Comparison of ENCODE assay signal across 22 cellular contexts in genomic region chr16:52034830-52035229, GRCh38.
"Had no signal": no experiment of that assay in that cellular context is flagged by ENCODE, and none has a peak within 500 bp of the region (broad histone marks: within the 10 kb centered on the region; RNA-seq: fewer than 3 reads in every experiment).

No MANE protein-coding gene starts in this region.

- H3K4me2 ChIP-seq: KMS-11, PC-9 had no signal

- H3K36me3 ChIP-seq: Peyer's patch, SJCRH30 had no signal

- H3K9ac ChIP-seq: KMS-11 had no signal

- H3K4me1 ChIP-seq: Peyer's patch, SJCRH30 had no signal

- H3K4me3 ChIP-seq: PC-9, Peyer's patch, SJCRH30 had no signal

- H3K27me3 ChIP-seq: Peyer's patch, SJCRH30 had no signal

- H3K27ac ChIP-seq: KMS-11, PC-9, Peyer's patch, SJCRH30 had no signal

- ATAC-seq: Right ventricle myocardium inferior had no signal

- H3K9me3 ChIP-seq: Peyer's patch, SJCRH30 had no signal

- H2AFZ ChIP-seq: PC-9 had no signal

- DNase-seq: Kasumi-1, MM.1S, NCI-H1092, NCI-H1105 treated with DMSO at 0.1 percent for 48 hours, NCI-H1417 treated with DMSO at 0.1 percent for 48 hours, NCI-H146, NCI-H1694 treated with DMSO at 0.1 percent for 48 hours, NCI-H1930, NCI-H2081, NCI-H2107, NCI-H2227 treated with DMSO at 0.1 percent for 48 hours, NCI-H524, NCI-H69, NCI-H774, OCI-M1, PC-9, Peyer's patch, SHP77 treated with DMSO at 0.1 percent for 48 hours, SJCRH30, T-helper 2 cell had no signal
